10 cellular contexts compared by ENCODE assay signal in genomic region chr4:120694973-120695372, GRCh38.
A peak's percentile ranks its signal among the peaks of the same experiment; 100 is the strongest.
DNase-seq lines count a peak whose midpoint lies in the region; ATAC-seq lines count a peak whose summit lies in the region.
"Had no signal": no experiment of that assay in that cellular context is flagged by ENCODE, and none has a peak within 500 bp of the region (broad histone marks: within the 10 kb centered on the region; RNA-seq: fewer than 3 reads in every experiment).

No MANE protein-coding gene starts in this region.

- in situ Hi-C loops in Caki2 (cut with HindIII; ENCODE audit: low pct_unique_long_range_greater_than_20kb, low sequenced_read_pairs), result no loop called here

- no peak for ATAC-seq in activated T-cell treated with anti-CD3 and anti-CD28 coated beads, Interleukin-2, amount 50 U/mL, for 4 hours
- no peak for ATAC-seq in GM18517 (IDR thresholded peaks at IDR 0.05; ENCODE audit: unreplicated experiment)

- no peaks in the 10 kb centered on the region for H3K36me3 Mint-ChIP-seq in activated T-cell treated with anti-CD3 and anti-CD28 coated beads, Interleukin-2, amount 50 U/mL, for 4 hours (ENCODE audit: insufficient read depth)
- H3K36me3 Mint-ChIP-seq: CD8-positive, alpha-beta memory T cell had no signal

- no peaks in the 10 kb centered on the region for H3K4me1 Mint-ChIP-seq in activated T-cell treated with anti-CD3 and anti-CD28 coated beads, Interleukin-2, amount 50 U/mL, for 4 hours (ENCODE audit: low read depth)
- H3K4me1 Mint-ChIP-seq: activated CD4-positive, alpha-beta memory T cell treated with anti-CD3 and anti-CD28 coated beads, Interleukin-2, amount 10 ng/mL, durations not matched to agents 7 days and 5 days; CD8-positive, alpha-beta memory T cell had no signal

- no peak overlapping the region for H3K4me3 Mint-ChIP-seq in activated T-cell treated with anti-CD3 and anti-CD28 coated beads, Interleukin-2, amount 50 U/mL, for 4 hours
- H3K4me3 Mint-ChIP-seq: activated CD4-positive, alpha-beta memory T cell treated with anti-CD3 and anti-CD28 coated beads, Interleukin-2, amount 10 ng/mL, durations not matched to agents 7 days and 5 days; CD8-positive, alpha-beta memory T cell had no signal

- no peaks in the 10 kb centered on the region for H3K9me3 Mint-ChIP-seq in activated T-cell treated with anti-CD3 and anti-CD28 coated beads, Interleukin-2, amount 50 U/mL, for 4 hours
- H3K9me3 Mint-ChIP-seq: activated CD4-positive, alpha-beta memory T cell treated with anti-CD3 and anti-CD28 coated beads, Interleukin-2, amount 10 ng/mL, durations not matched to agents 7 days and 5 days; CD8-positive, alpha-beta memory T cell had no signal

- DNase-seq in Caki2 (ENCODE audit: low read depth) (peak; percentile 59), M059J (ENCODE audit: low read depth) (peak; percentile 78), brain pericyte (ENCODE audit: low read depth, low spot score) (peak; percentile 29), mucosa of gallbladder (ENCODE audit: low spot score) (peak; percentile 40), T-helper 9 cell (no peak), D341Med (ENCODE audit: low spot score) (no peak)
- no peak for DNase-seq in activated T-cell treated with anti-CD3 and anti-CD28 coated beads, Interleukin-2, amount 50 U/mL, for 4 hours
- DNase-seq: activated CD4-positive, alpha-beta memory T cell treated with anti-CD3 and anti-CD28 coated beads, Interleukin-2, amount 10 ng/mL, durations not matched to agents 7 days and 5 days; CD8-positive, alpha-beta memory T cell had no signal

- H3K27me3 Mint-ChIP-seq in activated T-cell treated with anti-CD3 and anti-CD28 coated beads, Interleukin-2, amount 50 U/mL, for 4 hours (ENCODE audit: low read depth), result peaks cover 7% of the 10 kb centered on the region

Comparison
In these comparisons a context has a peak if more than half of its experiments do, and no peak if none do; other contexts are left out.
1. DNase-seq: peak in Caki2 (single experiment), M059J (single experiment), brain pericyte (single experiment) and mucosa of gallbladder (single experiment); none in T-helper 9 cell (single experiment), activated T-cell treated with anti-CD3 and anti-CD28 coated beads, Interleukin-2, amount 50 U/mL, for 4 hours (single experiment) and D341Med (single experiment).